14 cellular contexts compared by ENCODE assay signal in the genomic region with DNA sequence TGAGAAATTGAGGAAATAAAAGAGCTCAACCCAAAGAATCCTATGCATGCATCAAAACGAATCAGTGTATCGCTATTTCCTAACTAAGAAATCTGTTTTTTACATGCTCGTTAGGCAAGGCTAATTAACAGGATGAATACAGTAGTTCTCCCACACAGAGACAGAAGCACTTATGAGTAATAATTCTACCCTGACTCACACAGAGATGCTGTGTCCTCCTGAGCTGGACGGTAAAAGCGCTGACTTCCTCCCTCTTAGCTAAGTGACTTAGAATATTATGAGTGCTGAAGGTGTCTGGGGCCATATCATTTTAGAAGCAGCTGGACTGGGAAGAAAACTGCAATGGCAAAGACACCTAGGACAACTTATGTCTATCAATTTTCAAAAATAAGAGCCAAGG. TPM values are rescaled to one million over a fixed set of nuclear protein-coding genes. Genes with fewer than 3 reads are reported as not detected.
A peak's percentile ranks its signal among the peaks of the same experiment; 100 is the strongest.
DNase-seq lines count a peak whose midpoint lies in the region; ATAC-seq and TF ChIP-seq lines count a peak whose summit lies in the region.
"Had no signal": no experiment of that assay in that cellular context is flagged by ENCODE, and none has a peak within 500 bp of the region (broad histone marks: within the 10 kb centered on the region; RNA-seq: fewer than 3 reads in every experiment).

No MANE protein-coding gene starts in this region.

- TF ChIP-seq CTCF in AG10803 (conservative IDR thresholded peaks at IDR 0.05; ENCODE audit: low read length) = no peak
- no peak for TF ChIP-seq CTCF in NB4 (IDR thresholded peaks at IDR 0.05; ENCODE audit: low read depth, low read length)
- TF ChIP-seq CTCF in Peyer's patch (IDR thresholded peaks at IDR 0.05) = no peak

- ATAC-seq in GM18520 (IDR thresholded peaks at IDR 0.05; ENCODE audit: unreplicated experiment) (peak; percentile 63), GM21360 (IDR thresholded peaks at IDR 0.05; ENCODE audit: unreplicated experiment) (no peak)

- H3K4me3 ChIP-seq in AG10803 (ENCODE audit: low read length) = no peak overlapping the region
- H3K4me3 ChIP-seq in NB4 (ENCODE audit: low read depth, low read length) = no peak overlapping the region
- H3K4me3 ChIP-seq in Peyer's patch = no peak overlapping the region
- H3K4me3 ChIP-seq: SJSA1 had no signal

- peak overlapping the region; percentile 88 for H3K27ac ChIP-seq in epithelial cell of prostate
- H3K27ac ChIP-seq in Peyer's patch = no peak overlapping the region
- H3K27ac ChIP-seq: SJSA1 had no signal

- H3K36me3 ChIP-seq in Peyer's patch = no peaks in the 10 kb centered on the region
- H3K36me3 ChIP-seq: SJSA1 had no signal

- TF ChIP-seq POLR2A in NB4 (IDR thresholded peaks at IDR 0.05; ENCODE audit: extremely low read depth, insufficient read length) (no peak), Peyer's patch (IDR thresholded peaks at IDR 0.05) (no peak)

- H3K27me3 ChIP-seq in Peyer's patch = no peaks in the 10 kb centered on the region
- H3K27me3 ChIP-seq: SJSA1 had no signal

- H3K4me1 ChIP-seq in Peyer's patch = no peaks in the 10 kb centered on the region

- no peaks in the 10 kb centered on the region for H3K9me3 ChIP-seq in Peyer's patch
- H3K9me3 ChIP-seq: SJSA1 had no signal

- DNase-seq in AG10803 (ENCODE audit: low read depth) (peak; percentile 45), NB4 (ENCODE audit: low read depth) (peak; percentile 27), epithelial cell of prostate (ENCODE audit: low read depth, low spot score) (no peak), Peyer's patch (no peak), NCI-H1417 treated with DMSO at 0.1 percent for 48 hours (lab: John Stamatoyannopoulos, UW) (no peak), cerebellar cortex (ENCODE audit: low spot score) (no peak)
- DNase-seq: erythroblast; KG1; NCI-H1930; NCI-H82; stimulated activated CD4-positive, alpha-beta T cell treated with anti-CD3 and anti-CD28 coated beads, Interleukin-2, amount 100 ng/mL, for 48 hours had no signal

RNA-seq across cellular contexts. Expression of a gene that starts 18.5 kb away (rescaled TPM):
- 10 to 100 TPM; 14.4 to 45.4 (median 22.7) TPM for total RNA-seq in Peyer's patch

Comparison
In these comparisons a context has a peak if more than half of its experiments do, and no peak if none do; other contexts are left out.
1. DNase-seq: peak in AG10803 (single experiment) and NB4 (single experiment); none in epithelial cell of prostate (single experiment), Peyer's patch (0 of 3), NCI-H1417 treated with DMSO at 0.1 percent for 48 hours (single experiment) and cerebellar cortex (single experiment).